ENCODE assay signal across 19 cellular contexts in genomic region chr3:49745986-49746385, GRCh38. TPM values are rescaled to one million over a fixed set of nuclear protein-coding genes. Genes with fewer than 3 reads are reported as not detected.
DNase-seq lines count a peak whose midpoint lies in the region; ATAC-seq and TF ChIP-seq lines count a peak whose summit lies in the region.
"Had no signal": no experiment of that assay in that cellular context is flagged by ENCODE, and none has a peak within 500 bp of the region (broad histone marks: within the 10 kb centered on the region; RNA-seq: fewer than 3 reads in every experiment).

No MANE protein-coding gene starts in this region.

- H3K9me2 ChIP-seq in GM23248 (ENCODE audit: insufficient read depth) = no peaks in the 10 kb centered on the region

- peaks cover 21% of the 10 kb centered on the region for H3F3A ChIP-seq in GM23248 (ENCODE audit: insufficient read depth)

- peaks cover 99% of the 10 kb centered on the region for H3K79me2 ChIP-seq in GM23248 (ENCODE audit: insufficient read depth)

- no peak overlapping the region for H2AFZ ChIP-seq in GM23248

- no peak for TF ChIP-seq CTCF in RWPE2 (IDR thresholded peaks at IDR 0.05; ENCODE audit: poor library complexity, severe bottlenecking)

- H3K27me3 ChIP-seq in GM23248 (replicated peaks; ENCODE audit: insufficient read depth) = no peaks in the 10 kb centered on the region
- H3K27me3 ChIP-seq in RWPE2 (ENCODE audit: insufficient read depth, poor library complexity, severe bottlenecking) = no peaks in the 10 kb centered on the region
- H3K27me3 ChIP-seq: heart right ventricle had no signal

- in situ Hi-C loops in GM23248 (cut with MboI) = no loop called here

- H4K20me1 ChIP-seq in GM23248 (ENCODE audit: insufficient read depth) = no peaks in the 10 kb centered on the region

- no peak overlapping the region for H3K9ac ChIP-seq in GM23248

- no peak overlapping the region for H3K4me2 ChIP-seq in GM23248 (ENCODE audit: unreplicated experiment)

- H3K27ac ChIP-seq in GM23248 (no peak overlapping the region), RWPE2 (ENCODE audit: poor library complexity, severe bottlenecking) (no peak overlapping the region)
- H3K27ac ChIP-seq: heart right ventricle, skin epidermis had no signal

- WGBS in GM23248 (ENCODE audit: low coverage in 1 of 2, low lambda C conversion rate in 2 of 2, missing lambda C conversion rate in 2 of 2), 2 experiments = 89 to 92% methylated on average over 2 of the region's 2 CpGs

- H3K4me1 ChIP-seq in GM23248 (ENCODE audit: insufficient read depth) (peaks cover 17% of the 10 kb centered on the region), RWPE2 (ENCODE audit: insufficient read depth, poor library complexity, severe bottlenecking) (no peaks in the 10 kb centered on the region)

- peak; percentile 87 for ATAC-seq in RWPE2 (ENCODE audit: low read depth)
- no peak for ATAC-seq in HG03095 (IDR thresholded peaks at IDR 0.05; ENCODE audit: unreplicated experiment)
- ATAC-seq: heart right ventricle, Panc1 had no signal

- H3K36me3 ChIP-seq in GM23248 (ENCODE audit: low read depth) = peaks cover 15% of the 10 kb centered on the region
- peaks cover 27% of the 10 kb centered on the region for H3K36me3 ChIP-seq in RWPE2 (ENCODE audit: low read depth)

- H3K9me3 ChIP-seq in GM23248 (ENCODE audit: low read depth) (no peaks in the 10 kb centered on the region), RWPE2 (ENCODE audit: severe bottlenecking) (no peaks in the 10 kb centered on the region)
- H3K9me3 ChIP-seq: Caco-2, heart right ventricle had no signal

- peak; percentile 49 for DNase-seq in GM23248
- DNase-seq in RWPE2 (ENCODE audit: low spot score) = no peak
- DNase-seq in dermis microvascular lymphatic vessel endothelial cell (ENCODE audit: low read depth in 2 of 2) = peak; percentile 71 to 87
- peak; percentile 51 to 86 for DNase-seq in lung microvascular endothelial cell (ENCODE audit: low read depth in 2 of 2)
- no peak for DNase-seq in D341Med (ENCODE audit: low spot score)
- no peak for DNase-seq in T1000 (lab: John Stamatoyannopoulos, UW)
- DNase-seq in AG08395 (ENCODE audit: low spot score) = no peak
- DNase-seq: activated CD4-positive, alpha-beta T cell treated with anti-CD3 and anti-CD28 coated beads, Interleukin-2, amount 10 ng/mL, durations not matched to agents 24 days and 14 days; activated gamma-delta T cell treated with Interleukin-2 at 50 U/mL for 16 hours; aorta; Caco-2; erythroblast; heart right ventricle; naive B cell; stimulated activated CD4-positive, alpha-beta T cell treated with anti-CD3 and anti-CD28 coated beads, Interleukin-4, amount 100 ng/mL, for 24 hours had no signal

- H3K4me3 ChIP-seq in GM23248 (no peak overlapping the region), RWPE2 (ENCODE audit: severe bottlenecking) (no peak overlapping the region)
- H3K4me3 ChIP-seq: heart right ventricle, skin epidermis had no signal

RNA-seq across cellular contexts. Expression of gene GMPPB, which starts 22.2 kb away (rescaled TPM):
- total RNA-seq in GM23248 (2014; rRNA removed; shearing (Covaris generic)) = 36.2 and 37.8 TPM in 2 replicates
- polyA plus RNA-seq in GM23248 (2016; fragmentation: Nextera tagmentation; extraction: Ambion mirVana) = 22.8 and 24.1 TPM in 2 replicates
- total RNA-seq in dermis microvascular lymphatic vessel endothelial cell (20.9 and 28.2 TPM in 2 replicates), lung microvascular endothelial cell (12.9 and 19.4 TPM in 2 replicates)

RNA-seq across cellular contexts. Expression of gene AMIGO3, which starts 26.5 kb away (rescaled TPM):
- total RNA-seq in GM23248 (2014; rRNA removed; shearing (Covaris generic)) = 3.2 TPM in 1 of 2 replicates, not detected in the other
- 0.18 and 0.25 TPM in 2 replicates for polyA plus RNA-seq in GM23248 (2016; fragmentation: Nextera tagmentation; extraction: Ambion mirVana)
- total RNA-seq in dermis microvascular lymphatic vessel endothelial cell (not detected in 2 replicates), lung microvascular endothelial cell (under 0.01 and 0.40 TPM in 2 replicates)
- total RNA-seq: aorta, Caco-2 had no signal

RNA-seq across cellular contexts. Expression of gene IP6K1, which starts 40.4 kb away (rescaled TPM):
- total RNA-seq in GM23248 (2014; rRNA removed; shearing (Covaris generic)) = 20.6 and 27.2 TPM in 2 replicates
- 18.7 and 20.3 TPM in 2 replicates for polyA plus RNA-seq in GM23248 (2016; fragmentation: Nextera tagmentation; extraction: Ambion mirVana)
- total RNA-seq in dermis microvascular lymphatic vessel endothelial cell (41.1 and 60.8 TPM in 2 replicates), lung microvascular endothelial cell (37.3 and 47.4 TPM in 2 replicates)

RNA-seq across cellular contexts. Expression of gene CDHR4, which starts 53.7 kb away (rescaled TPM):
- total RNA-seq in GM23248 (2014; rRNA removed; shearing (Covaris generic)) = not detected in 2 replicates
- not detected in 2 replicates for polyA plus RNA-seq in GM23248 (2016; fragmentation: Nextera tagmentation; extraction: Ambion mirVana)
- total RNA-seq in dermis microvascular lymphatic vessel endothelial cell = not detected in 2 replicates
- not detected in 2 replicates for total RNA-seq in lung microvascular endothelial cell
- total RNA-seq: activated CD4-positive, alpha-beta T cell treated with anti-CD3 and anti-CD28 coated beads, Interleukin-2, amount 10 ng/mL, durations not matched to agents 24 days and 14 days; Caco-2; heart right ventricle; subcutaneous adipose tissue had no signal

RNA-seq across cellular contexts. Expression of gene RNF123, which starts 56.6 kb away (rescaled TPM):
- 22.8 and 25.7 TPM in 2 replicates for total RNA-seq in GM23248 (2014; rRNA removed; shearing (Covaris generic))
- 18.7 and 21.6 TPM in 2 replicates for polyA plus RNA-seq in GM23248 (2016; fragmentation: Nextera tagmentation; extraction: Ambion mirVana)
- total RNA-seq in dermis microvascular lymphatic vessel endothelial cell (18.4 and 28.6 TPM in 2 replicates), lung microvascular endothelial cell (14.8 and 23.2 TPM in 2 replicates)

Comparison
In these comparisons a context has a peak if more than half of its experiments do, and no peak if none do; other contexts are left out.
1. DNase-seq: peak in GM23248 (single experiment), dermis microvascular lymphatic vessel endothelial cell (2 of 2) and lung microvascular endothelial cell (2 of 2); none in RWPE2 (single experiment), D341Med (single experiment), T1000 (single experiment) and AG08395 (single experiment).